ENCODE assay signal across 16 cellular contexts in the genomic region with DNA sequence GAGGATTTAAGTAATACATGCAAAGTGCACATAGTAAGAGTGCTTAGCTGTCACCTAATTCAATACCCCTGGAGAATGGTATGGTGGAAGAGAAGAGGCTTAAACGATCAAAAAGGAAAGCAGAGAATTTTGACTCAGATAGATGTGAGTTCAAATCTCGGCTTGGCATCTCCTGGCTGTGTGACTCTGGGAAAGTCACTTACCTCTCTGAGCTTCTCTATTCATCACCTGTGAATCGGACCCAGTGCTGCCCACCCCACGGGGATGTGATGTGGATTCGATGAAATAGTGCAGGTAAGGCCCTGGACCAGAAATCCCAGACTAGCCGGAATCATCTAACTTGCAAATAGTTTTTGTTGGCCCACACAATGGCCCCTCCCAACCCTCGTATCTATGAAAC.
"Had no signal": no experiment of that assay in that cellular context is flagged by ENCODE, and none has a peak within 500 bp of the region (broad histone marks: within the 10 kb centered on the region; RNA-seq: fewer than 3 reads in every experiment).

No MANE protein-coding gene starts in this region.

- H3K9me3 Mint-ChIP-seq: stimulated activated memory B cell treated with anti-CD40 and anti-IgM and Interleukin-4, amounts not matched to agents 10 μg/mL and 1 μg/mL and 100 μg/mL, for 72 hours had no signal

- DNase-seq: activated CD4-positive, alpha-beta T cell treated with anti-CD3 and anti-CD28 coated beads for 36 hours; activated CD8-positive, alpha-beta memory T cell treated with anti-CD3 and anti-CD28 coated beads, Interleukin-2, amount 50 U/mL, for 4 hours; activated CD8-positive, alpha-beta T cell treated with anti-CD3 and anti-CD28 coated beads, Interleukin-2, amount 10 ng/mL, durations not matched to agents 7 days and 5 days; activated T-cell treated with anti-CD3 and anti-CD28 coated beads, Interleukin-2, amount 50 U/mL, for 48 hours; adrenal gland; dorsolateral prefrontal cortex; left colon; midbrain; retina; stimulated activated CD4-positive, alpha-beta T cell treated with anti-CD3 and anti-CD28 coated beads, Interleukin-2, amount 100 ng/mL, for 48 hours had no signal

- FAIRE-seq: islet of Langerhans had no signal

- H3K4me3 ChIP-seq: adrenal gland, cardiac muscle cell, lung had no signal

- H3K36me3 ChIP-seq: adrenal gland, cardiac muscle cell, neutrophil had no signal

- H3K4me3 Mint-ChIP-seq: activated CD4-positive, alpha-beta T cell treated with anti-CD3 and anti-CD28 coated beads for 36 hours; stimulated activated memory B cell treated with anti-CD40 and anti-IgM and Interleukin-4, amounts not matched to agents 10 μg/mL and 1 μg/mL and 100 μg/mL, for 72 hours had no signal

- H3K9me3 ChIP-seq: adrenal gland, neutrophil had no signal

- H3K27me3 ChIP-seq: adrenal gland, cardiac muscle cell, dorsolateral prefrontal cortex, neutrophil had no signal

- ATAC-seq: activated CD4-positive, alpha-beta T cell treated with anti-CD3 and anti-CD28 coated beads for 36 hours; activated CD8-positive, alpha-beta T cell treated with anti-CD3 and anti-CD28 coated beads, Interleukin-2, amount 10 ng/mL, durations not matched to agents 7 days and 5 days; left colon; stimulated activated memory B cell treated with anti-CD40 and anti-IgM and Interleukin-4, amounts not matched to agents 10 μg/mL and 1 μg/mL and 100 μg/mL, for 72 hours had no signal

- H3K27me3 Mint-ChIP-seq: stimulated activated memory B cell treated with anti-CD40 and anti-IgM and Interleukin-4, amounts not matched to agents 10 μg/mL and 1 μg/mL and 100 μg/mL, for 72 hours had no signal

- H3K27ac ChIP-seq: adrenal gland, cardiac muscle cell, parathyroid adenoma had no signal

- H3K27ac Mint-ChIP-seq: activated CD4-positive, alpha-beta T cell treated with anti-CD3 and anti-CD28 coated beads for 36 hours; activated CD8-positive, alpha-beta T cell treated with anti-CD3 and anti-CD28 coated beads, Interleukin-2, amount 10 ng/mL, durations not matched to agents 7 days and 5 days; stimulated activated memory B cell treated with anti-CD40 and anti-IgM and Interleukin-4, amounts not matched to agents 10 μg/mL and 1 μg/mL and 100 μg/mL, for 72 hours had no signal

- H3K9ac ChIP-seq: parathyroid adenoma had no signal
